Comparison of ENCODE assay signal across 1 cellular context in the genomic region with DNA sequence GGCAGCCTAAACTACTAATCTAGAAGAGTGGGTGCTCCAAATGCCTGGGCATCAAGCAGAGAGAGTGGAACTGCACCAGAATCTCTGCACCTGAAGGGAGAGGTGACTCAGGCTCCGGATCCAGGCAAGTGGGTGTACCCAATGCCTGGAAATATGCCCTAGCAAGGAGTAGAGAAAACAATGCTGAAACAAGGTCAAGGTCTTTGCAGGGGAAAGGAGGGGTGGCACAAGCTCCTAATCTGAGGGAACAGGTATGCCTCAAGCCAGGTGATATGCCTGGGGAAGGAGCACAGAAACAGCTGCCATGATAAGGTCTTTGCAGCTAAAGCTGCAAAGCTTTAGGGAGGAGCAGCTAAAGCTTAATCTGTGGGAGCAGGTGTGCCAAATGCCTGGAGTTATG.
TF ChIP-seq lines count a peak whose summit lies in the region.

No MANE protein-coding gene starts in this region.

TF ChIP-seq in HepG2, 621 proteins besides CTCF, POLR2A, EP300 and RAD21 (continued from another document):
- TF ChIP-seq KDM2A (CRISPR knock-in tag; IDR thresholded peaks at IDR 0.05; ENCODE audit: borderline replicate concordance, low read depth) (no peak), KAT2B (IDR thresholded peaks at IDR 0.05; ENCODE audit: borderline replicate concordance, low read depth, low read length) (no peak), TBX2 (CRISPR knock-in tag; IDR thresholded peaks at IDR 0.05; ENCODE audit: borderline replicate concordance) (no peak), IKZF1 (IDR thresholded peaks at IDR 0.05) (no peak), GZF1 (CRISPR knock-in tag; IDR thresholded peaks at IDR 0.05) (no peak), U2AF2 (IDR thresholded peaks at IDR 0.05; ENCODE audit: low read depth, low read length) (no peak), KDM4B (CRISPR knock-in tag; IDR thresholded peaks at IDR 0.05) (no peak), KLF13 (CRISPR knock-in tag; IDR thresholded peaks at IDR 0.05) (no peak), HNRNPLL (IDR thresholded peaks at IDR 0.05; ENCODE audit: low read depth, low read length, poor library complexity, severe bottlenecking) (no peak), ZNF224 (CRISPR knock-in tag; IDR thresholded peaks at IDR 0.05) (no peak)
- TF ChIP-seq, protein P1, sequence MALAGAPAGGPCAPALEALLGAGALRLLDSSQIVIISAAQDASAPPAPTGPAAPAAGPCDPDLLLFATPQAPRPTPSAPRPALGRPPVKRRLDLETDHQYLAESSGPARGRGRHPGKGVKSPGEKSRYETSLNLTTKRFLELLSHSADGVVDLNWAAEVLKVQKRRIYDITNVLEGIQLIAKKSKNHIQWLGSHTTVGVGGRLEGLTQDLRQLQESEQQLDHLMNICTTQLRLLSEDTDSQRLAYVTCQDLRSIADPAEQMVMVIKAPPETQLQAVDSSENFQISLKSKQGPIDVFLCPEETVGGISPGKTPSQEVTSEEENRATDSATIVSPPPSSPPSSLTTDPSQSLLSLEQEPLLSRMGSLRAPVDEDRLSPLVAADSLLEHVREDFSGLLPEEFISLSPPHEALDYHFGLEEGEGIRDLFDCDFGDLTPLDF (CRISPR knock-in tag; IDR thresholded peaks at IDR 0.05), result no peak
- TF ChIP-seq, protein P2, sequence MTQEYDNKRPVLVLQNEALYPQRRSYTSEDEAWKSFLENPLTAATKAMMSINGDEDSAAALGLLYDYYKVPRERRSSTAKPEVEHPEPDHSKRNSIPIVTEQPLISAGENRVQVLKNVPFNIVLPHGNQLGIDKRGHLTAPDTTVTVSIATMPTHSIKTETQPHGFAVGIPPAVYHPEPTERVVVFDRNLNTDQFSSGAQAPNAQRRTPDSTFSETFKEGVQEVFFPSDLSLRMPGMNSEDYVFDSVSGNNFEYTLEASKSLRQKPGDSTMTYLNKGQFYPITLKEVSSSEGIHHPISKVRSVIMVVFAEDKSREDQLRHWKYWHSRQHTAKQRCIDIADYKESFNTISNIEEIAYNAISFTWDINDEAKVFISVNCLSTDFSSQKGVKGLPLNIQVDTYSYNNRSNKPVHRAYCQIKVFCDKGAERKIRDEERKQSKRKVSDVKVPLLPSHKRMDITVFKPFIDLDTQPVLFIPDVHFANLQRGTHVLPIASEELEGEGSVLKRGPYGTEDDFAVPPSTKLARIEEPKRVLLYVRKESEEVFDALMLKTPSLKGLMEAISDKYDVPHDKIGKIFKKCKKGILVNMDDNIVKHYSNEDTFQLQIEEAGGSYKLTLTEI (CRISPR knock-in tag; conservative IDR thresholded peaks at IDR 0.05), result no peak
- TF ChIP-seq, protein P3, sequence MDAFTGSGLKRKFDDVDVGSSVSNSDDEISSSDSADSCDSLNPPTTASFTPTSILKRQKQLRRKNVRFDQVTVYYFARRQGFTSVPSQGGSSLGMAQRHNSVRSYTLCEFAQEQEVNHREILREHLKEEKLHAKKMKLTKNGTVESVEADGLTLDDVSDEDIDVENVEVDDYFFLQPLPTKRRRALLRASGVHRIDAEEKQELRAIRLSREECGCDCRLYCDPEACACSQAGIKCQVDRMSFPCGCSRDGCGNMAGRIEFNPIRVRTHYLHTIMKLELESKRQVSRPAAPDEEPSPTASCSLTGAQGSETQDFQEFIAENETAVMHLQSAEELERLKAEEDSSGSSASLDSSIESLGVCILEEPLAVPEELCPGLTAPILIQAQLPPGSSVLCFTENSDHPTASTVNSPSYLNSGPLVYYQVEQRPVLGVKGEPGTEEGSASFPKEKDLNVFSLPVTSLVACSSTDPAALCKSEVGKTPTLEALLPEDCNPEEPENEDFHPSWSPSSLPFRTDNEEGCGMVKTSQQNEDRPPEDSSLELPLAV (CRISPR knock-in tag; conservative IDR thresholded peaks at IDR 0.05; ENCODE audit: low read depth), result no peak
